8 cellular contexts compared by ENCODE assay signal in genomic region chr1:29230204-29230552, GRCh38. TPM values are rescaled to one million over a fixed set of nuclear protein-coding genes. Genes with fewer than 3 reads are reported as not detected.
A peak's percentile ranks its signal among the peaks of the same experiment; 100 is the strongest.
DNase-seq lines count a peak whose midpoint lies in the region; ATAC-seq and TF ChIP-seq lines count a peak whose summit lies in the region.

No MANE protein-coding gene starts in this region.

- H3K27ac ChIP-seq in SJCRH30 (peak overlapping the region; percentile 50), rectal smooth muscle tissue (ENCODE audit: low read depth, low read length) (peak overlapping the region; percentile 57)

- H3K27me3 ChIP-seq in SJCRH30 (no peaks in the 10 kb centered on the region), rectal smooth muscle tissue (ENCODE audit: control insufficient read depth, insufficient read depth, low read length) (no peaks in the 10 kb centered on the region)

- no peak for TF ChIP-seq POLR2A in erythroblast (IDR thresholded peaks at IDR 0.05; ENCODE audit: low read length)

- H3K9me3 ChIP-seq in SJCRH30 (replicated peaks): no peaks in the 10 kb centered on the region

- H3K4me3 ChIP-seq in GM08714 (ENCODE audit: low read length): peak overlapping the region; percentile 88
- H3K4me3 ChIP-seq in SJCRH30: peak overlapping the region; percentile 88
- H3K4me3 ChIP-seq in fibroblast of mammary gland (ENCODE audit: control insufficient read depth, low read depth, low read length): peak overlapping the region; percentile 98
- H3K4me3 ChIP-seq in rectal smooth muscle tissue (ENCODE audit: low read length): peak overlapping the region; percentile 96

- peaks cover 10% of the 10 kb centered on the region for H3K4me1 ChIP-seq in SJCRH30
- H3K4me1 ChIP-seq in rectal smooth muscle tissue (ENCODE audit: control insufficient read depth, insufficient read depth, low read length): peaks cover 13% of the 10 kb centered on the region

- no peak for DNase-seq in SJCRH30
- DNase-seq in fibroblast of mammary gland (ENCODE audit: low read depth): no peak
- DNase-seq in iPS-NIHi7 (ENCODE audit: extremely low spot score): no peak
- no peak for DNase-seq in DMS53 treated with DMSO at 0.1 percent for 48 hours (lab: John Stamatoyannopoulos, UW; ENCODE audit: unreplicated experiment)
- DNase-seq in erythroblast (lab: John Stamatoyannopoulos, UW): no peak

- H3K9ac ChIP-seq in rectal smooth muscle tissue (ENCODE audit: low read length): peak overlapping the region; percentile 85

- TF ChIP-seq CTCF in fibroblast of mammary gland (conservative IDR thresholded peaks at IDR 0.05; ENCODE audit: control insufficient read depth, insufficient read depth, low read depth, low read length): no peak

- no peak for ATAC-seq in GM18858 (IDR thresholded peaks at IDR 0.05; ENCODE audit: unreplicated experiment)

- H3K36me3 ChIP-seq in SJCRH30: no peaks in the 10 kb centered on the region
- no peaks in the 10 kb centered on the region for H3K36me3 ChIP-seq in rectal smooth muscle tissue (ENCODE audit: control insufficient read depth, insufficient read depth, low read length)

RNA-seq across cellular contexts. Expression of gene MECR, which starts 0.6 kb away (rescaled TPM):
- 18.9 and 25.4 TPM in 2 replicates for total RNA-seq in SJCRH30 (2014; rRNA removed; shearing (Covaris generic))

RNA-seq across cellular contexts. Expression of gene PTPRU, which starts 6.1 kb away (rescaled TPM):
- total RNA-seq in SJCRH30 (2014; rRNA removed; shearing (Covaris generic)): 12.3 and 16.3 TPM in 2 replicates

RNA-seq across cellular contexts. Expression of gene SRSF4, which starts 48.5 kb away (rescaled TPM):
- total RNA-seq in SJCRH30 (2014; rRNA removed; shearing (Covaris generic)): 93.6 and 102 TPM in 2 replicates
